Comparison of ENCODE assay signal across 1 cellular context in genomic region chr20:1509237-1509636, GRCh38.
TF ChIP-seq lines count a peak whose summit lies in the region.

No MANE protein-coding gene starts in this region.

TF ChIP-seq in K562, 482 proteins besides CTCF, POLR2A, EP300 and RAD21:
- TF ChIP-seq TAF1 (IDR thresholded peaks at IDR 0.05; ENCODE audit: control insufficient read depth, extremely low read depth, insufficient read depth, low read length, severe bottlenecking) = no peak
- no peak for TF ChIP-seq ZFP36 (IDR thresholded peaks at IDR 0.05; ENCODE audit: low read depth, low read length, partially characterized antibody)
- TF ChIP-seq BRCA1 (IDR thresholded peaks at IDR 0.05) = no peak
- no peak for TF ChIP-seq BRCA1 (CRISPR knock-in tag; IDR thresholded peaks at IDR 0.05)
- no peak for TF ChIP-seq ZNF445 (CRISPR knock-in tag; IDR thresholded peaks at IDR 0.05; ENCODE audit: low read depth)
